ENCODE assay signal across 8 cellular contexts in genomic region chrX:48575642-48576041, GRCh38. TPM values are rescaled to one million over a fixed set of nuclear protein-coding genes. Genes with fewer than 3 reads are reported as not detected.
A peak's percentile ranks its signal among the peaks of the same experiment; 100 is the strongest.
DNase-seq lines count a peak whose midpoint lies in the region; ATAC-seq and TF ChIP-seq lines count a peak whose summit lies in the region.

No MANE protein-coding gene starts in this region.

- peak overlapping the region; percentile 96 to 99 for H3K27ac ChIP-seq in ascending aorta
- H3K27ac ChIP-seq in right lobe of liver, result peak overlapping the region in 2 of 3 donors; percentile 98 to 99
- H3K27ac ChIP-seq in tibial nerve, result peak overlapping the region in 3 of 4 donors; percentile 94 to 100 (median 99)

- no peak for DNase-seq in activated naive CD4-positive, alpha-beta T cell treated with anti-CD3 and anti-CD28 coated beads, Interleukin-2, amount 10 ng/mL, durations not matched to agents 7 days and 5 days
- no peak for DNase-seq in activated naive CD4-positive, alpha-beta T cell treated with anti-CD3 and anti-CD28 coated beads, Interleukin-2, amount 50 U/mL, for 16 hours
- DNase-seq in ascending aorta (ENCODE audit: low spot score in 2 of 2), result no peak
- no peak for DNase-seq in right lobe of liver
- no peak for DNase-seq in tibial nerve (ENCODE audit: low spot score in 2 of 2)
- DNase-seq in AG20443 (ENCODE audit: low spot score), result no peak
- no peak for DNase-seq in head of caudate nucleus
- no peak for DNase-seq in ureter (ENCODE audit: low spot score)

- CTCF ChIA-PET in activated naive CD4-positive, alpha-beta T cell treated with anti-CD3 and anti-CD28 coated beads, Interleukin-2, amount 10 ng/mL, durations not matched to agents 7 days and 5 days (lab: Charles Lee), result interaction anchor here (1.0 to 2.5 kb wide), 2 partner anchors 36 to 102 kb away, joined by 5 to 6 read pairs; partner anchors contain the start of gene TBC1D25

- TF ChIP-seq POLR2A in right lobe of liver (IDR thresholded peaks at IDR 0.05), result no peak
- no peak for TF ChIP-seq POLR2A in tibial nerve (IDR thresholded peaks at IDR 0.05)

- H3K4me1 Mint-ChIP-seq in activated naive CD4-positive, alpha-beta T cell treated with anti-CD3 and anti-CD28 coated beads, Interleukin-2, amount 10 ng/mL, durations not matched to agents 7 days and 5 days, result peaks cover 24% of the 10 kb centered on the region

- no peaks in the 10 kb centered on the region for H3K9me3 ChIP-seq in ascending aorta
- no peaks in the 10 kb centered on the region for H3K9me3 ChIP-seq in right lobe of liver
- H3K9me3 ChIP-seq in tibial nerve, result no peaks in the 10 kb centered on the region

- H3K4me3 ChIP-seq in ascending aorta (peak overlapping the region; percentile 71 to 78), right lobe of liver (peak overlapping the region; percentile 71 to 82 (median 77)), tibial nerve (peak overlapping the region; percentile 48 to 79 (median 63))

- H3K27ac Mint-ChIP-seq in activated naive CD4-positive, alpha-beta T cell treated with anti-CD3 and anti-CD28 coated beads, Interleukin-2, amount 10 ng/mL, durations not matched to agents 7 days and 5 days, result peak overlapping the region; percentile 100

- TF ChIP-seq CTCF in ascending aorta (IDR thresholded peaks at IDR 0.05), result no peak
- TF ChIP-seq CTCF in right lobe of liver (IDR thresholded peaks at IDR 0.05), result no peak
- TF ChIP-seq CTCF in tibial nerve (IDR thresholded peaks at IDR 0.05), result no peak

- ATAC-seq in right lobe of liver, result no peak

- no peak for TF ChIP-seq EP300 in tibial nerve (IDR thresholded peaks at IDR 0.05)

- no peaks in the 10 kb centered on the region for H3K9me3 Mint-ChIP-seq in activated naive CD4-positive, alpha-beta T cell treated with anti-CD3 and anti-CD28 coated beads, Interleukin-2, amount 10 ng/mL, durations not matched to agents 7 days and 5 days

- peak overlapping the region; percentile 96 for H3K4me3 Mint-ChIP-seq in activated naive CD4-positive, alpha-beta T cell treated with anti-CD3 and anti-CD28 coated beads, Interleukin-2, amount 10 ng/mL, durations not matched to agents 7 days and 5 days

- H3K36me3 Mint-ChIP-seq in activated naive CD4-positive, alpha-beta T cell treated with anti-CD3 and anti-CD28 coated beads, Interleukin-2, amount 10 ng/mL, durations not matched to agents 7 days and 5 days, result peaks cover 42% of the 10 kb centered on the region

- WGBS in right lobe of liver (ENCODE audit: insufficient coverage, low coverage, low lambda C conversion rate, missing lambda C conversion rate), result 58% methylated on average over 4 of the region's 13 CpGs
- 70 to 83% methylated on average over 1 to 13 of the region's 13 CpGs for WGBS in tibial nerve, 2 donors

- intact Hi-C loops in ascending aorta (cut with DNase I), result loop anchor here (2.0 to 10.0 kb wide), 2 partner anchors 67 to 119 kb away; partner anchors contain the start of genes PORCN and SUV39H1
- intact Hi-C loops in right lobe of liver (cut with DNase I), result no loop called here
- intact Hi-C loops in head of caudate nucleus (cut with DNase I), result no loop called here

- H3K4me1 ChIP-seq in ascending aorta, result peaks cover 0 to 7% of the 10 kb centered on the region in 2 donors
- H3K4me1 ChIP-seq in right lobe of liver, result peaks cover 0 to 10% (median 0%) of the 10 kb centered on the region in 4 donors
- peaks cover 0 to 20% (median 12%) of the 10 kb centered on the region in 4 donors for H3K4me1 ChIP-seq in tibial nerve

- H3K36me3 ChIP-seq in ascending aorta, result peaks cover 19 to 33% of the 10 kb centered on the region in 2 donors
- peaks cover 0 to 32% (median 14%) of the 10 kb centered on the region in 4 donors for H3K36me3 ChIP-seq in right lobe of liver
- H3K36me3 ChIP-seq in tibial nerve, result peaks cover 0 to 51% (median 0%) of the 10 kb centered on the region in 3 donors

- H3K27me3 Mint-ChIP-seq in activated naive CD4-positive, alpha-beta T cell treated with anti-CD3 and anti-CD28 coated beads, Interleukin-2, amount 10 ng/mL, durations not matched to agents 7 days and 5 days, result no peaks in the 10 kb centered on the region

- H3K27me3 ChIP-seq in ascending aorta (no peaks in the 10 kb centered on the region), right lobe of liver (no peaks in the 10 kb centered on the region), tibial nerve (no peaks in the 10 kb centered on the region)

RNA-seq across cellular contexts. Expression of gene RBM3, which starts 1.4 kb away (rescaled TPM):
- total RNA-seq in ascending aorta (119 TPM), right lobe of liver (10 to 100 TPM; 14.7 to 69.0 (median 57.7) TPM), tibial nerve (100 to 1,000 TPM; 170 to 235 (median 217) TPM), ureter (364 TPM)

RNA-seq across cellular contexts. Expression of gene WDR13, which starts 21.6 kb away (rescaled TPM):
- total RNA-seq in ascending aorta, result 87.1 TPM
- total RNA-seq in right lobe of liver, result 100 to 1,000 TPM in 2 of 6 experiments, 10 to 100 TPM in 4; 46.5 to 193 (median 80.8) TPM
- total RNA-seq in tibial nerve, result 100 to 1,000 TPM; 108 to 224 (median 126) TPM
- total RNA-seq in ureter, result 127 TPM

RNA-seq across cellular contexts. Expression of gene TBC1D25, which starts 36.1 kb away (rescaled TPM):
- total RNA-seq in ascending aorta (8.2 TPM), right lobe of liver (1 to 10 TPM; 4.3 to 7.5 (median 5.6) TPM), tibial nerve (10 to 100 TPM in 3 of 4 donors, 1 to 10 TPM in 1; 9.9 to 15.9 (median 12.2) TPM), ureter (12.2 TPM)

RNA-seq across cellular contexts. Expression of gene EBP, which starts 54.0 kb away (rescaled TPM):
- 76.2 TPM for total RNA-seq in ascending aorta
- 100 to 1,000 TPM; 150 to 276 (median 225) TPM for total RNA-seq in right lobe of liver
- total RNA-seq in tibial nerve, result 10 to 100 TPM; 21.1 to 29.2 (median 23.6) TPM
- 60.0 TPM for total RNA-seq in ureter
